ENCODE assay signal across 12 cellular contexts in genomic region chr10:124153601-124153930, GRCh38.
DNase-seq lines count a peak whose midpoint lies in the region; ATAC-seq and TF ChIP-seq lines count a peak whose summit lies in the region.
"Had no signal": no experiment of that assay in that cellular context is flagged by ENCODE, and none has a peak within 500 bp of the region (broad histone marks: within the 10 kb centered on the region; RNA-seq: fewer than 3 reads in every experiment).

No MANE protein-coding gene starts in this region.

- ATAC-seq in GM18867 (IDR thresholded peaks at IDR 0.05; ENCODE audit: unreplicated experiment) = peak; percentile 17
- ATAC-seq in Panc1 = no peak
- ATAC-seq in foreskin keratinocyte = no peak
- ATAC-seq in GM18873 (IDR thresholded peaks at IDR 0.05; ENCODE audit: low FRiP score, unreplicated experiment) = no peak

- H3K9me3 ChIP-seq in Panc1 (ENCODE audit: control insufficient read depth, insufficient read depth, low read depth, low read length) (no peaks in the 10 kb centered on the region), spleen (no peaks in the 10 kb centered on the region)
- H3K9me3 ChIP-seq: ovary had no signal

- intact Hi-C loops in Panc1 (cut with micrococcal nuclease; ENCODE audit: unreplicated experiment) (loop anchor here (5.0 kb wide), 1 partner anchor 46 kb away; no protein-coding TSS in a partner anchor), spleen (cut with DNase I; ENCODE audit: low total_unique reads) (no loop called here)

- TF ChIP-seq CTCF in Panc1 (IDR thresholded peaks at IDR 0.05) (no peak), foreskin keratinocyte (conservative IDR thresholded peaks at IDR 0.05) (no peak), spleen (IDR thresholded peaks at IDR 0.05 in 8 of 11, conservative IDR thresholded peaks at IDR 0.05 in 3 of 11) (no peak)

- H3K4me3 ChIP-seq in Panc1 (ENCODE audit: low read depth in 2 of 2, low read length in 2 of 2) (peak overlapping the region in 1 of 2 experiments; percentile 50; a peak in 2 of 4 replicates), spleen (peak overlapping the region in 1 of 8 donors; percentile 56)
- H3K4me3 ChIP-seq: cardiac muscle cell, lung, ovary had no signal

- CTCF ChIA-PET in Panc1 (lab: Charles Lee) = no interaction called here

- DNase-seq in Panc1 (ENCODE audit: low read depth, low spot score) (no peak), foreskin keratinocyte (no peak), spleen (no peak), NCI-H1436 (lab: John Stamatoyannopoulos, UW) (no peak), globus pallidus (ENCODE audit: low spot score) (no peak), SHP77 treated with DMSO at 0.1 percent for 48 hours (lab: John Stamatoyannopoulos, UW) (no peak)
- DNase-seq: activated gamma-delta T cell treated with Interleukin-2 at 50 U/mL for 16 hours had no signal

- H3K27ac ChIP-seq in Panc1 (ENCODE audit: low read length) = peak overlapping the region; percentile 78
- H3K27ac ChIP-seq in foreskin keratinocyte = peak overlapping the region; percentile 11
- H3K27ac ChIP-seq in spleen = peak overlapping the region in 7 of 8 donors; percentile 63 to 94 (median 73)
- H3K27ac ChIP-seq: cardiac muscle cell had no signal

- peaks cover 54% of the 10 kb centered on the region for H3K4me1 ChIP-seq in Panc1 (ENCODE audit: control insufficient read depth, insufficient read depth, low read length)
- H3K4me1 ChIP-seq in foreskin keratinocyte = peaks cover 5% of the 10 kb centered on the region
- H3K4me1 ChIP-seq in spleen = peaks cover 22 to 68% (median 52%) of the 10 kb centered on the region in 6 donors

- no peak for TF ChIP-seq POLR2A in spleen (IDR thresholded peaks at IDR 0.05)

- POLR2A ChIA-PET in Panc1 (lab: Charles Lee) = no interaction called here

- in situ Hi-C loops in Panc1 (cut with HindIII; ENCODE audit: low pct_unique_long_range_greater_than_20kb, low sequenced_read_pairs) = no loop called here

- TSS peak; percentile 97 for BruUV-seq in Panc1 (replicated peaks; lab: Mats Ljungman, UMichigan)

- H3K27me3 ChIP-seq in Panc1 (ENCODE audit: control insufficient read depth, insufficient read depth, low read length) (no peaks in the 10 kb centered on the region), foreskin keratinocyte (no peaks in the 10 kb centered on the region), spleen (replicated peaks in 1 of 7) (peaks cover 0 to 8% (median 0%) of the 10 kb centered on the region in 7 donors)
- H3K27me3 ChIP-seq: cardiac muscle cell, ovary had no signal

- H3K36me3 ChIP-seq in Panc1 (ENCODE audit: control insufficient read depth, insufficient read depth, low read length) = no peaks in the 10 kb centered on the region
- H3K36me3 ChIP-seq in spleen = no peaks in the 10 kb centered on the region
- H3K36me3 ChIP-seq: cardiac muscle cell, ovary had no signal

- WGBS in spleen, 5 donors = 82 to 97% (median 89%) methylated on average over 3 of the region's 3 CpGs

Comparison
In these comparisons a context has a peak if more than half of its experiments do, and no peak if none do; other contexts are left out.
1. H3K27ac ChIP-seq: peak in every context shown above with its lines; median percentile 78 in Panc1; 73 in spleen; 11 in foreskin keratinocyte.